Comparison of ENCODE assay signal across 9 cellular contexts in the genomic region with DNA sequence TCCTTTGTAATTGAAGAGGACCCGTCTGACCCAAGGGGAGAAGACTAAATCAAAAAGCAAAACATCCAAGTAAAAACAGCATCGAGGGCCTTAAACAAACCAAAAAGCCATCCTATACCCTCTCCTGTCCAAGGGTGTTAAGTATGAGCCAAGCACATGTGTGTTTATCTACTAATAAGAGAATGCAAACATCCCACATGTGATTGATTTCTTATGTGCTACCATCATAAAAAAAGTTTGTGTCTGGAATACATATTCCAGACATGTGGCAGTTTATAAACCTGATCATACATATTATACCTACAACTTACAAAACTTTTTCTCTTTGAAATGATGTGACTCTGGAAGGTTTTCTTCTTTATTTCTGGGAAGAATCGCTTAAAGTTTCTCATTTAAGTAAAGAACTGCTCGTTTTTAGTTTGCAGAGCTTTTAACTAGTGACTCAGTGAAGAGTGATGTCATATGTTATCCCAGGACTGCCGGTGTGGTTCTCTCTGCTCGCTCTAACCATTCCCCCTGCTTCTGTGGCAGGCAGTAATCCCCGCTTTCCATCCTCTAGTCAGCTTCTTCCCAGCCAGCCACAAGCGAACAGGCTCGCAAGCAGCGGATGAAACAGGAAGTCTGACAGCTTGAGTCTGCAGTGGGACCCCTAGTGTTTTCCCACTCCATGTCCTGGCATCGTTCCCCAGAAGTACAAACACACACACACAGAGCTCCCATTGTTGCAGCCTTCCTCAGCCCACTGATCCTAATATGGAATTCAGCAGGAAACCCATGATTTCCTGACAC. TPM values are rescaled to one million over a fixed set of nuclear protein-coding genes. Genes with fewer than 3 reads are reported as not detected.
DNase-seq lines count a peak whose midpoint lies in the region; ATAC-seq, FAIRE-seq and TF ChIP-seq lines count a peak whose summit lies in the region.
"Had no signal": no experiment of that assay in that cellular context is flagged by ENCODE, and none has a peak within 500 bp of the region (broad histone marks: within the 10 kb centered on the region; RNA-seq: fewer than 3 reads in every experiment).

No MANE protein-coding gene starts in this region.

- H3K27me3 ChIP-seq in ovary: no peaks in the 10 kb centered on the region

- no peak for TF ChIP-seq EP300 in ovary (IDR thresholded peaks at IDR 0.05)

- TF ChIP-seq CTCF in AG09319 (IDR thresholded peaks at IDR 0.05; ENCODE audit: low read depth, low read length): peak; percentile 29
- TF ChIP-seq CTCF in ovary (IDR thresholded peaks at IDR 0.05): peak in 1 of 3 donors; percentile 35
- no peak for TF ChIP-seq CTCF in D721Med (IDR thresholded peaks at IDR 0.05; ENCODE audit: insufficient read depth, missing control alignments)

- H3K9me3 ChIP-seq in ovary: no peaks in the 10 kb centered on the region

- H3K27ac ChIP-seq in ovary: peak overlapping the region; percentile 53 to 87

- DNase-seq in AG09319 (ENCODE audit: extremely low read depth, low read depth): peak; percentile 44
- DNase-seq in M059J (ENCODE audit: low read depth): peak; percentile 85
- peak; percentile 25 for DNase-seq in UCSD-AML1 (lab: John Stamatoyannopoulos, UW; ENCODE audit: unreplicated experiment)
- peak; percentile 87 for DNase-seq in Right ventricle myocardium inferior (ENCODE audit: missing footprints)
- peak; percentile 80 to 84 (median 82) for DNase-seq in ovary
- DNase-seq in D721Med (ENCODE audit: insufficient read length, low spot score): no peak

- H3K4me1 ChIP-seq in ovary (ENCODE audit: insufficient read depth): peaks cover 1% of the 10 kb centered on the region

- ATAC-seq in Right ventricle myocardium inferior (peak; percentile 96), HG02759 (IDR thresholded peaks at IDR 0.05; ENCODE audit: unreplicated experiment) (no peak), HG03097 (IDR thresholded peaks at IDR 0.05; ENCODE audit: low FRiP score, unreplicated experiment) (no peak)
- ATAC-seq: GM12878 had no signal

- peak; percentile 52 for TF ChIP-seq POLR2A in ovary (IDR thresholded peaks at IDR 0.05)

- FAIRE-seq in D721Med (lab: Jason Lieb, UNC): no peak
- FAIRE-seq: GM12878 had no signal

- 1 to 4% (median 2%) methylated on average over 11 of the region's 11 CpGs for WGBS in ovary, 3 donors

- intact Hi-C loops in Right ventricle myocardium inferior (cut with DNase I): loop anchor here (2.0 kb wide), 1 partner anchor 25 kb away; no protein-coding TSS in a partner anchor
- intact Hi-C loops in ovary (cut with DNase I): no loop called here

- H3K4me3 ChIP-seq in ovary: peak overlapping the region; percentile 43
- H3K4me3 ChIP-seq: GM12878 had no signal

- no peaks in the 10 kb centered on the region for H3K36me3 ChIP-seq in ovary

RNA-seq across cellular contexts. Expression of a gene that starts 0.4 kb away (rescaled TPM):
- total RNA-seq in M059J (2014; rRNA removed; shearing (Covaris generic)): 1.6 and 1.8 TPM in 2 replicates
- 18.3 TPM for total RNA-seq in Right ventricle myocardium inferior
- 10 to 100 TPM in 4 of 7 donors, 1 to 10 TPM in 3; 4.9 to 22.0 (median 16.1) TPM for total RNA-seq in ovary
- polyA plus RNA-seq in ovary: 10 to 100 TPM; 15.7 to 32.9 TPM
- total RNA-seq: GM12878 had no signal
- polyA plus RNA-seq: GM12878 had no signal
